In the genomic region with DNA sequence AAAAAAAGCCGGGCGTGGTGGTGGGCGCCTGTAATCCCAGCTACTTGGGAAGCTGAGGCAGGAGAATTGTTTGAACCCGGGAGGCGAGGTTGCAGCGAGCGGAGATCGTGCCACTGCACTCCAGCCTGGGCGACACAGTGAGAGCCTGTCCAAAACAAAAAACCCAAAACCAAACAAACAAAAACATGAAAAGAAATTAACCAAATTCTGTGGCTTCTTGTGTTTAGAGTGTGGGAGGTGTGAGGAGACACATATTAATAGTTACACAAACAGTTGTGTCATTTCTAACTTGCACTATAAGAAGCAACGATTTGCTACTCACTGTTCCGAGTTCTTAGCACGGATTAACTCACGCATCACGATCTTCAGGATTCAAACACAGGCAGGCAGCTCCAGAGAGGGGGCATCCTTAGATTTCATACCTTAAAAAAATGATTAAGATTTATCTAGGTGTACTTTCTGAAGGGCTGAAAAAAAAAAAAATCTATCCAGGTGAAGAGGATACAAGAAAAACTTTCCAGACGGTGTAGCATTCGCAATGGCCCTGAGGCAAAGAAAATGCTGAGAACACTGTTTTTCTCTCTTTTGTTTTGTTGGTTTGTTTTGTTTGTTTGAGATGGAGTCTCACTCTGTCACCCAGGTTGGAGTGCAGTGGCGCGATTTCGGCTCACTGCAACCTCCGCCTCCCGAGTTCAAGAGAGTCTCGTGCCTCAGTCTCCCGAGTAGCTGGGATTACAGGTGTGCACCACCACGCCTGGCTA, we compare ENCODE assay signal across 8 cellular contexts. TPM values are rescaled to one million over a fixed set of nuclear protein-coding genes. Genes with fewer than 3 reads are reported as not detected.
DNase-seq lines count a peak whose midpoint lies in the region; ATAC-seq and TF ChIP-seq lines count a peak whose summit lies in the region.

No MANE protein-coding gene starts in this region.

- H3K4me1 ChIP-seq in colonic mucosa = no peaks in the 10 kb centered on the region

- intact Hi-C loops in activated CD4-positive, alpha-beta T cell treated with anti-CD3 and anti-CD28 coated beads, Interleukin-2, amount 10 ng/mL, durations not matched to agents 24 days and 14 days (cut with micrococcal nuclease) = loop anchor here (1.0 kb wide), 2 partner anchors 42 to 133 kb away; partner anchors contain the start of genes FUCA1 and PNRC2
- intact Hi-C loops in colonic mucosa (cut with DNase I) = no loop called here

- no peak for TF ChIP-seq CTCF in LNCaP clone FGC (IDR thresholded peaks at IDR 0.05; ENCODE audit: control insufficient read depth, extremely low read depth, insufficient read depth)
- TF ChIP-seq CTCF in colonic mucosa (IDR thresholded peaks at IDR 0.05) = no peak
- no peak for TF ChIP-seq CTCF in nephron progenitor cell (IDR thresholded peaks at IDR 0.05)

- H3K27ac ChIP-seq in colonic mucosa = peak overlapping the region; percentile 91

- H3K9me3 ChIP-seq in colonic mucosa = no peaks in the 10 kb centered on the region

- peaks cover 6% of the 10 kb centered on the region for H3K27me3 Mint-ChIP-seq in activated CD4-positive, alpha-beta T cell treated with anti-CD3 and anti-CD28 coated beads, Interleukin-2, amount 10 ng/mL, durations not matched to agents 24 days and 14 days
- H3K27me3 Mint-ChIP-seq in nephron progenitor cell (ENCODE audit: low read depth, poor library complexity) = peaks cover 9% of the 10 kb centered on the region

- peaks cover 18% of the 10 kb centered on the region for H3K4me1 Mint-ChIP-seq in activated CD4-positive, alpha-beta T cell treated with anti-CD3 and anti-CD28 coated beads, Interleukin-2, amount 10 ng/mL, durations not matched to agents 24 days and 14 days
- H3K4me1 Mint-ChIP-seq in nephron progenitor cell = peaks cover 16% of the 10 kb centered on the region

- peak overlapping the region; percentile 95 to 100 for H3K9ac ChIP-seq in colonic mucosa (ENCODE audit: low read depth in 2 of 2, low read length in 2 of 2)

- no peaks in the 10 kb centered on the region for H3K36me3 Mint-ChIP-seq in activated CD4-positive, alpha-beta T cell treated with anti-CD3 and anti-CD28 coated beads, Interleukin-2, amount 10 ng/mL, durations not matched to agents 24 days and 14 days (ENCODE audit: low read depth)
- no peaks in the 10 kb centered on the region for H3K36me3 Mint-ChIP-seq in nephron progenitor cell (ENCODE audit: low read depth)

- no peaks in the 10 kb centered on the region for H3K27me3 ChIP-seq in colonic mucosa

- peak; percentile 62 for DNase-seq in activated CD4-positive, alpha-beta T cell treated with anti-CD3 and anti-CD28 coated beads, Interleukin-2, amount 10 ng/mL, durations not matched to agents 24 days and 14 days
- no peak for DNase-seq in activated CD4-positive, alpha-beta T cell treated with anti-CD3 and anti-CD28 coated beads, Interleukin-2, amount 50 U/mL, for 48 hours
- DNase-seq in LNCaP clone FGC (ENCODE audit: low read depth) (no peak), colonic mucosa (no peak), nephron progenitor cell (no peak), NAMALWA (ENCODE audit: low spot score) (no peak)
- DNase-seq in activated CD4-positive, alpha-beta T cell treated with anti-CD3 and anti-CD28 coated beads for 4 hours = no peak

- no peak for ATAC-seq in GM21360 (IDR thresholded peaks at IDR 0.05; ENCODE audit: unreplicated experiment)

- H3K9me3 Mint-ChIP-seq in activated CD4-positive, alpha-beta T cell treated with anti-CD3 and anti-CD28 coated beads, Interleukin-2, amount 10 ng/mL, durations not matched to agents 24 days and 14 days = no peaks in the 10 kb centered on the region
- no peaks in the 10 kb centered on the region for H3K9me3 Mint-ChIP-seq in nephron progenitor cell

- H3K4me3 ChIP-seq in LNCaP clone FGC (ENCODE audit: low read depth, low read length) (peak overlapping the region; percentile 93), colonic mucosa (peak overlapping the region; percentile 95)

- peak overlapping the region; percentile 95 for H3K4me3 Mint-ChIP-seq in activated CD4-positive, alpha-beta T cell treated with anti-CD3 and anti-CD28 coated beads, Interleukin-2, amount 10 ng/mL, durations not matched to agents 24 days and 14 days
- H3K4me3 Mint-ChIP-seq in nephron progenitor cell = peak overlapping the region; percentile 99

- H3K36me3 ChIP-seq in colonic mucosa = no peaks in the 10 kb centered on the region

- peak overlapping the region; percentile 91 for H3K27ac Mint-ChIP-seq in activated CD4-positive, alpha-beta T cell treated with anti-CD3 and anti-CD28 coated beads, Interleukin-2, amount 10 ng/mL, durations not matched to agents 24 days and 14 days
- no peak overlapping the region for H3K27ac Mint-ChIP-seq in nephron progenitor cell

RNA-seq across cellular contexts. Expression of gene HMGCL, which starts 0.7 kb away (rescaled TPM):
- 20.4 and 20.7 TPM in 2 replicates for total RNA-seq in activated CD4-positive, alpha-beta T cell treated with anti-CD3 and anti-CD28 coated beads, Interleukin-2, amount 10 ng/mL, durations not matched to agents 24 days and 14 days
- total RNA-seq in colonic mucosa = 100 to 1,000 TPM in 1 of 2 donors, 10 to 100 TPM in 1; 66.2 to 110 TPM

RNA-seq across cellular contexts. Expression of gene GALE, which starts 25.4 kb away (rescaled TPM):
- total RNA-seq in activated CD4-positive, alpha-beta T cell treated with anti-CD3 and anti-CD28 coated beads, Interleukin-2, amount 10 ng/mL, durations not matched to agents 24 days and 14 days = 66.3 and 73.5 TPM in 2 replicates
- total RNA-seq in colonic mucosa = 100 to 1,000 TPM; 163 to 208 TPM

RNA-seq across cellular contexts. Expression of gene LYPLA2, which starts 35.0 kb away (rescaled TPM):
- total RNA-seq in activated CD4-positive, alpha-beta T cell treated with anti-CD3 and anti-CD28 coated beads, Interleukin-2, amount 10 ng/mL, durations not matched to agents 24 days and 14 days = 86.2 and 92.4 TPM in 2 replicates
- 10 to 100 TPM; 76.3 to 93.7 TPM for total RNA-seq in colonic mucosa

RNA-seq across cellular contexts. Expression of gene FUCA1, which starts 42.1 kb away (rescaled TPM):
- total RNA-seq in activated CD4-positive, alpha-beta T cell treated with anti-CD3 and anti-CD28 coated beads, Interleukin-2, amount 10 ng/mL, durations not matched to agents 24 days and 14 days = 3.4 and 3.5 TPM in 2 replicates
- 100 to 1,000 TPM in 1 of 2 donors, 10 to 100 TPM in 1; 70.1 to 165 TPM for total RNA-seq in colonic mucosa

RNA-seq across cellular contexts. Expression of gene PITHD1, which starts 47.7 kb away (rescaled TPM):
- total RNA-seq in activated CD4-positive, alpha-beta T cell treated with anti-CD3 and anti-CD28 coated beads, Interleukin-2, amount 10 ng/mL, durations not matched to agents 24 days and 14 days = 83.0 and 88.6 TPM in 2 replicates
- total RNA-seq in colonic mucosa = 10 to 100 TPM; 51.5 to 51.6 TPM
